ENCODE assay signal across 8 cellular contexts in genomic region chrX:74613350-74614192, GRCh38. TPM values are rescaled to one million over a fixed set of nuclear protein-coding genes. Genes with fewer than 3 reads are reported as not detected.
DNase-seq lines count a peak whose midpoint lies in the region; ATAC-seq, FAIRE-seq and TF ChIP-seq lines count a peak whose summit lies in the region.

No MANE protein-coding gene starts in this region.

- H3K27ac Mint-ChIP-seq in activated CD4-positive, alpha-beta T cell treated with anti-CD3 and anti-CD28 coated beads for 36 hours = peak overlapping the region; percentile 99

- no peaks in the 10 kb centered on the region for H3K27me3 Mint-ChIP-seq in activated CD4-positive, alpha-beta T cell treated with anti-CD3 and anti-CD28 coated beads for 36 hours

- POLR2A ChIA-PET in activated CD4-positive, alpha-beta T cell treated with anti-CD3 and anti-CD28 coated beads for 36 hours (lab: Charles Lee) = interaction anchor here (0.9 kb wide), 1 partner anchor 9 kb away, joined by 3 read pairs; no protein-coding TSS in a partner anchor

- no peaks in the 10 kb centered on the region for H3K9me3 Mint-ChIP-seq in activated CD4-positive, alpha-beta T cell treated with anti-CD3 and anti-CD28 coated beads for 36 hours (ENCODE audit: low read depth)

- H3K27me3 ChIP-seq in effector memory CD4-positive, alpha-beta T cell (replicated peaks; ENCODE audit: control insufficient read depth, insufficient read depth, low read length, poor library complexity, severe bottlenecking) = no peaks in the 10 kb centered on the region

- peaks cover 10% of the 10 kb centered on the region for H3K4me1 Mint-ChIP-seq in activated CD4-positive, alpha-beta T cell treated with anti-CD3 and anti-CD28 coated beads for 36 hours

- no peak for DNase-seq in activated CD4-positive, alpha-beta T cell treated with anti-CD3 and anti-CD28 coated beads for 36 hours
- no peak for DNase-seq in activated CD4-positive, alpha-beta T cell treated with anti-CD3 and anti-CD28 coated beads for 1 hour
- DNase-seq in Kasumi-1 (lab: John Stamatoyannopoulos, UW) = peak; percentile 44 to 47
- no peak for DNase-seq in effector memory CD4-positive, alpha-beta T cell
- DNase-seq in midbrain (lab: John Stamatoyannopoulos, UW) = peak; percentile 27
- DNase-seq in urothelium cell line (ENCODE audit: low spot score) = peak; percentile 14

- H3K9me3 ChIP-seq in effector memory CD4-positive, alpha-beta T cell (ENCODE audit: control insufficient read depth, low read length) = no peaks in the 10 kb centered on the region

- no peak for FAIRE-seq in urothelium cell line (lab: Jason Lieb, UNC)

- peak overlapping the region; percentile 72 for H3K4me3 ChIP-seq in effector memory CD4-positive, alpha-beta T cell (ENCODE audit: insufficient read depth, low read depth, low read length, poor library complexity, severe bottlenecking)

- CTCF ChIA-PET in activated CD4-positive, alpha-beta T cell treated with anti-CD3 and anti-CD28 coated beads for 36 hours (lab: Charles Lee) = interaction anchor here (0.7 kb wide), 1 partner anchor 1020 kb away, joined by 3 read pairs; no protein-coding TSS in a partner anchor

- H3K4me3 Mint-ChIP-seq in activated CD4-positive, alpha-beta T cell treated with anti-CD3 and anti-CD28 coated beads for 36 hours = peak overlapping the region; percentile 97

- H3K36me3 ChIP-seq in effector memory CD4-positive, alpha-beta T cell (ENCODE audit: control insufficient read depth, insufficient read depth, low read length) = no peaks in the 10 kb centered on the region

- peak overlapping the region; percentile 97 for H3K27ac ChIP-seq in effector memory CD4-positive, alpha-beta T cell (ENCODE audit: insufficient read depth, low read length, poor library complexity, severe bottlenecking)

- no peaks in the 10 kb centered on the region for H3K4me1 ChIP-seq in effector memory CD4-positive, alpha-beta T cell (ENCODE audit: control insufficient read depth, insufficient read depth, low read length, poor library complexity, severe bottlenecking)

- intact Hi-C loops in activated CD4-positive, alpha-beta T cell treated with anti-CD3 and anti-CD28 coated beads for 36 hours (cut with DNase I, micrococcal nuclease) = loop anchor here (1.0 to 10.0 kb wide), 14 partner anchors 9 to 1561 kb away; partner anchors contain the start of genes PBDC1 (in 2 of the 2), ABCB7 (in 1 of the 2), NAP1L2 (in 1 of the 2) and NEXMIF (in 1 of the 2)

- H3K36me3 Mint-ChIP-seq in activated CD4-positive, alpha-beta T cell treated with anti-CD3 and anti-CD28 coated beads for 36 hours (ENCODE audit: low read depth) = peaks cover 25% of the 10 kb centered on the region

- ATAC-seq in activated CD4-positive, alpha-beta T cell treated with anti-CD3 and anti-CD28 coated beads for 36 hours = no peak
- ATAC-seq in SK-N-SH treated with all-trans-retinoic acid at 6 μM for 48 hours (peak; percentile 43), HG02885 (IDR thresholded peaks at IDR 0.05; ENCODE audit: poor library complexity, unreplicated experiment) (no peak)

TF ChIP-seq in SK-N-SH treated with all-trans-retinoic acid at 6 μM for 48 hours, 23 proteins besides CTCF, POLR2A, EP300 and RAD21:
- TF ChIP-seq CSDC2 (CRISPR knock-in tag; IDR thresholded peaks at IDR 0.05) = no peak
- no peak for TF ChIP-seq ZFP30 (CRISPR knock-in tag; IDR thresholded peaks at IDR 0.05)
- TF ChIP-seq CREB5 (CRISPR knock-in tag; IDR thresholded peaks at IDR 0.05; ENCODE audit: low read depth) = no peak
- no peak for TF ChIP-seq ZNF70 (CRISPR knock-in tag; IDR thresholded peaks at IDR 0.05)
- no peak for TF ChIP-seq PATZ1 (CRISPR knock-in tag; IDR thresholded peaks at IDR 0.05; ENCODE audit: borderline replicate concordance)
- no peak for TF ChIP-seq ZFP3 (CRISPR knock-in tag; IDR thresholded peaks at IDR 0.05)
- no peak for TF ChIP-seq GLIS3 (CRISPR knock-in tag; IDR thresholded peaks at IDR 0.05)
- TF ChIP-seq ARNTL (CRISPR knock-in tag; IDR thresholded peaks at IDR 0.05; ENCODE audit: borderline replicate concordance, low read depth) = no peak
- no peak for TF ChIP-seq ZNF565 (CRISPR knock-in tag; conservative IDR thresholded peaks at IDR 0.05; ENCODE audit: low read depth)
- TF ChIP-seq PPARA (CRISPR knock-in tag; IDR thresholded peaks at IDR 0.05; ENCODE audit: borderline replicate concordance) = no peak
- TF ChIP-seq TCF4 (CRISPR knock-in tag; IDR thresholded peaks at IDR 0.05; ENCODE audit: borderline replicate concordance) = no peak
- TF ChIP-seq BACH2 (CRISPR knock-in tag; IDR thresholded peaks at IDR 0.05; ENCODE audit: borderline replicate concordance) = no peak
- TF ChIP-seq RARB (CRISPR knock-in tag; IDR thresholded peaks at IDR 0.05) = no peak
- TF ChIP-seq POU6F1 (CRISPR knock-in tag; IDR thresholded peaks at IDR 0.05; ENCODE audit: borderline replicate concordance, low read depth) = no peak
- no peak for TF ChIP-seq ZNF8 (CRISPR knock-in tag; IDR thresholded peaks at IDR 0.05)
- no peak for TF ChIP-seq OSR1 (CRISPR knock-in tag; IDR thresholded peaks at IDR 0.05)
- TF ChIP-seq ZC3H10 (CRISPR knock-in tag; IDR thresholded peaks at IDR 0.05) = no peak
TF ChIP-seq in SK-N-SH treated with all-trans-retinoic acid at 6 μM for 48 hours: peak in this region for 0.

RNA-seq across cellular contexts. Expression of gene RLIM, which starts 0.9 kb away (rescaled TPM):
- total RNA-seq in activated CD4-positive, alpha-beta T cell treated with anti-CD3 and anti-CD28 coated beads for 36 hours = 10 to 100 TPM; 36.5 to 38.2 TPM

Comparison
In these comparisons a context has a peak if more than half of its experiments do, and no peak if none do; other contexts are left out.
1. DNase-seq: peak in Kasumi-1 (2 of 2), midbrain (single experiment) and urothelium cell line (single experiment); none in activated CD4-positive, alpha-beta T cell treated with anti-CD3 and anti-CD28 coated beads for 36 hours (single experiment), activated CD4-positive, alpha-beta T cell treated with anti-CD3 and anti-CD28 coated beads for 1 hour (single experiment) and effector memory CD4-positive, alpha-beta T cell (0 of 3).